13 cellular contexts compared by ENCODE assay signal in the genomic region with DNA sequence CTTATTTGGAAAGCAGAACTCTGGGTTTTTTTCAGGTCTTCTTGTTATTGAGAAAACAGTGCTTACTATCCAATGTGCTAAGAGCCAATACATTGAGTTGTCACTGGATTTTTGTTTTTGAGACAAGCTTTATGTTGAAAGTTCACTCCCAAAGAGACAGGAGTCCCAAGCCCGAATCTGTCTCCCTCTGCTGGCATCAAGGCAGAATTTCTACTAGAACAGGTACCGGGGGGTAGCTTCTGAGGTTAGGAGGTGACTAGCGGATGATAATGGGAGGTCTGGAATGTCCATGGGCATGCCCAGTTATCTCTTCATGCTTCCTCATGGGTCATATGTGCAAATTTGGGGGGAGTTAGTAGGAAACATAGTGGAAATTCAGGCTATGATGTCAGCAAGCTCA. TPM values are rescaled to one million over a fixed set of nuclear protein-coding genes. Genes with fewer than 3 reads are reported as not detected.
DNase-seq lines count a peak whose midpoint lies in the region; ATAC-seq and TF ChIP-seq lines count a peak whose summit lies in the region.
"Had no signal": no experiment of that assay in that cellular context is flagged by ENCODE, and none has a peak within 500 bp of the region (broad histone marks: within the 10 kb centered on the region; RNA-seq: fewer than 3 reads in every experiment).

No MANE protein-coding gene starts in this region.

- H3K4me3 Mint-ChIP-seq in neural progenitor cell = no peak overlapping the region

- H2AFZ ChIP-seq in neural progenitor cell (replicated peaks) = no peak overlapping the region
- H2AFZ ChIP-seq: PC-9 had no signal

- H3K4me3 ChIP-seq in choroid plexus epithelial cell (ENCODE audit: low read depth, low read length) = no peak overlapping the region
- no peak overlapping the region for H3K4me3 ChIP-seq in neural progenitor cell
- no peak overlapping the region for H3K4me3 ChIP-seq in heart right ventricle
- H3K4me3 ChIP-seq: body of pancreas, PC-9, suprapubic skin had no signal

- H3K27ac Mint-ChIP-seq in neural progenitor cell = no peak overlapping the region
- H3K27ac Mint-ChIP-seq: CD4-positive, alpha-beta memory T cell had no signal

- no peaks in the 10 kb centered on the region for H3F3A ChIP-seq in neural progenitor cell (ENCODE audit: low read depth)

- H3K27me3 ChIP-seq in neural progenitor cell = no peaks in the 10 kb centered on the region
- H3K27me3 ChIP-seq in heart right ventricle = no peaks in the 10 kb centered on the region
- H3K27me3 ChIP-seq: body of pancreas, suprapubic skin had no signal

- H3K9me3 ChIP-seq in neural progenitor cell (ENCODE audit: low read depth) (no peaks in the 10 kb centered on the region), heart right ventricle (peaks cover 0 to 100% (median 19%) of the 10 kb centered on the region in 11 donors)

- intact Hi-C loops in heart right ventricle (cut with DNase I) = no loop called here

- H3K4me1 Mint-ChIP-seq in neural progenitor cell = no peaks in the 10 kb centered on the region
- H3K4me1 Mint-ChIP-seq: CD4-positive, alpha-beta memory T cell had no signal

- no peaks in the 10 kb centered on the region for H3K4me1 ChIP-seq in neural progenitor cell
- no peaks in the 10 kb centered on the region for H3K4me1 ChIP-seq in heart right ventricle
- H3K4me1 ChIP-seq: body of pancreas, suprapubic skin had no signal

- H3K9me3 Mint-ChIP-seq in neural progenitor cell = peaks cover 78% of the 10 kb centered on the region

- 96 to 98% methylated on average over 3 of the region's 3 CpGs for WGBS in heart right ventricle, 2 donors

- TF ChIP-seq CTCF in GM12872 (IDR thresholded peaks at IDR 0.05; ENCODE audit: insufficient read depth, low read depth, low read length) = peak; percentile 22; the same call in 1 of the 3 replicates
- peak; percentile 51 for TF ChIP-seq CTCF in choroid plexus epithelial cell (conservative IDR thresholded peaks at IDR 0.05; ENCODE audit: low read depth, low read length)
- peak; percentile 46 for TF ChIP-seq CTCF in neural progenitor cell (IDR thresholded peaks at IDR 0.05)
- TF ChIP-seq CTCF in heart right ventricle (IDR thresholded peaks at IDR 0.05) = no peak

- H3K27me3 Mint-ChIP-seq in neural progenitor cell (ENCODE audit: insufficient read depth, low read depth) = no peaks in the 10 kb centered on the region
- H3K27me3 Mint-ChIP-seq: CD4-positive, alpha-beta memory T cell had no signal

- H3K36me3 Mint-ChIP-seq in neural progenitor cell = peaks cover 61% of the 10 kb centered on the region

- H3K27ac ChIP-seq in neural progenitor cell = no peak overlapping the region
- no peak overlapping the region for H3K27ac ChIP-seq in heart right ventricle
- H3K27ac ChIP-seq: body of pancreas, PC-9, suprapubic skin had no signal

- H3K9ac ChIP-seq in neural progenitor cell = no peak overlapping the region

- H3K4me2 ChIP-seq in neural progenitor cell = no peak overlapping the region
- H3K4me2 ChIP-seq: PC-9 had no signal

- peaks cover 11% of the 10 kb centered on the region for H3K36me3 ChIP-seq in neural progenitor cell
- peaks cover 0 to 76% (median 0%) of the 10 kb centered on the region in 9 donors for H3K36me3 ChIP-seq in heart right ventricle

- DNase-seq in MV-4-11 (lab: John Stamatoyannopoulos, UW) = peak; percentile 6
- DNase-seq in choroid plexus epithelial cell (ENCODE audit: low read depth) = peak; percentile 5
- DNase-seq in neural progenitor cell (ENCODE audit: low spot score) = peak; percentile 3
- no peak for DNase-seq in dermis blood vessel endothelial cell
- DNase-seq in NCI-H524 (lab: John Stamatoyannopoulos, UW) = no peak
- no peak for DNase-seq in heart right ventricle
- DNase-seq: body of pancreas; CD4-positive, alpha-beta memory T cell; NCI-H226; PC-9; right cardiac atrium had no signal

- H3K79me2 ChIP-seq in neural progenitor cell (ENCODE audit: low read depth) = peaks cover 19% of the 10 kb centered on the region

- no peak for ATAC-seq in heart right ventricle
- ATAC-seq: body of pancreas, right cardiac atrium had no signal

- no peaks in the 10 kb centered on the region for H4K20me1 ChIP-seq in neural progenitor cell (ENCODE audit: low read depth)

RNA-seq across cellular contexts. Expression of gene ZNF124, which starts 25.1 kb away (rescaled TPM):
- total RNA-seq in neural progenitor cell (ENCODE audit: low replicate concordance) (94.3 and 129 TPM in 2 replicates), dermis blood vessel endothelial cell (60.8 and 93.4 TPM in 2 replicates), heart right ventricle (10 to 100 TPM in 6 of 10 donors, 1 to 10 TPM in 4; 7.7 to 13.5 (median 10.2) TPM)
- polyA plus RNA-seq in heart right ventricle = 1 to 10 TPM in 1 of 2 donors, under 1 TPM in 1; 0.51 to 1.0 TPM

RNA-seq across cellular contexts. Expression of gene ZNF669, which starts 42.5 kb away (rescaled TPM):
- total RNA-seq in neural progenitor cell (ENCODE audit: low replicate concordance) = 23.2 and 28.1 TPM in 2 replicates
- total RNA-seq in dermis blood vessel endothelial cell = 11.9 and 19.4 TPM in 2 replicates
- total RNA-seq in heart right ventricle = 1 to 10 TPM; 2.1 to 4.7 (median 3.5) TPM
- 1 to 10 TPM; 2.6 to 3.8 TPM for polyA plus RNA-seq in heart right ventricle

Comparison
In these comparisons a context has a peak if more than half of its experiments do, and no peak if none do; other contexts are left out.
1. CTCF ChIP-seq: peak in GM12872 (single experiment), choroid plexus epithelial cell (single experiment) and neural progenitor cell (single experiment); none in heart right ventricle (0 of 9).
2. DNase-seq: peak in MV-4-11 (single experiment), choroid plexus epithelial cell (single experiment) and neural progenitor cell (single experiment); none in dermis blood vessel endothelial cell (single experiment), NCI-H524 (0 of 2) and heart right ventricle (0 of 2).